ENCODE assay signal across 18 cellular contexts in the genomic region with DNA sequence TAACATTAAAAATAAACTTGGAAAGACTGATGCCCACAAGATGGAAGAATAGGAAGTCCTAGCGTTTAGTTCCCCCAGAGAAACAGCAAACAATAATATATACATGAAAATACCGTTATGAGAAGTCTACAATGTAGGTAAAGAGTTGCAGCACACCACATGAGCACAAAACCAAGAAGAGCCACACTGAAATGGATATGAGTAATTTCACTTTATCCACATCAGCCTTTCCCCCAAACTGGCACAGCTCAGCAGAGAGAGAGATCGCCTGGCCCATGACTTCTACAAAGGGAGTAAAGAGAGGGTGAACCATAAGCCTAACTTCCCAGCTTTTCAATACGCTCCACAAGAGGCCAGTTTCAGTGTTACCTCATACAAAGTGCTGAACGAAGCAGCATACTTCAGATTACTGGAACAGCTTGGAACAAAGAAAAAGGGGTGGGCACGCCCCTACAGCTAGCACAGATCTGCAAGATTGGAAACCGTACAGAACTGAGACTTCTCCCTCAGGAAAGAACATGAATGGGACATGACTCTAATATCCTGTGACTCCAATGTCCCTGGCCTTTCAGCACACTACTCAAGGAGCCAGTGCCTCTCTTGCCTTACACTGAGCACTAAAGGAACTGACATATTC.
DNase-seq lines count a peak whose midpoint lies in the region; ATAC-seq and TF ChIP-seq lines count a peak whose summit lies in the region.
"Had no signal": no experiment of that assay in that cellular context is flagged by ENCODE, and none has a peak within 500 bp of the region (broad histone marks: within the 10 kb centered on the region; RNA-seq: fewer than 3 reads in every experiment).

No MANE protein-coding gene starts in this region.

- peaks cover 6% of the 10 kb centered on the region for H3K4me1 ChIP-seq in CD4-positive, CD25-positive, alpha-beta regulatory T cell (ENCODE audit: control insufficient read depth, insufficient read depth, low read length, poor library complexity, severe bottlenecking)
- H3K4me1 ChIP-seq in heart left ventricle, result peaks cover 0 to 22% (median 0%) of the 10 kb centered on the region in 12 donors
- H3K4me1 ChIP-seq in osteoblast (ENCODE audit: insufficient read depth, low read length), result no peaks in the 10 kb centered on the region
- H3K4me1 ChIP-seq in mucosa of descending colon (ENCODE audit: low read depth), result no peaks in the 10 kb centered on the region
- H3K4me1 ChIP-seq: colonic mucosa, testis had no signal

- H3K27ac ChIP-seq in CD4-positive, CD25-positive, alpha-beta regulatory T cell (ENCODE audit: insufficient read depth, low read length, poor library complexity, severe bottlenecking), result no peak overlapping the region
- H3K27ac ChIP-seq in heart left ventricle, result peak overlapping the region in 1 of 12 donors; percentile 62
- H3K27ac ChIP-seq in osteoblast (ENCODE audit: low read depth, low read length), result no peak overlapping the region
- H3K27ac ChIP-seq: colonic mucosa, HL-60 had no signal

- H3K4me3 ChIP-seq in CD4-positive, CD25-positive, alpha-beta regulatory T cell (ENCODE audit: low read depth, low read length), result no peak overlapping the region
- H3K4me3 ChIP-seq in heart left ventricle, result no peak overlapping the region
- H3K4me3 ChIP-seq in osteoblast (ENCODE audit: insufficient read depth, low read length), result no peak overlapping the region
- no peak overlapping the region for H3K4me3 ChIP-seq in mucosa of descending colon
- H3K4me3 ChIP-seq: colonic mucosa, testis had no signal

- H3K79me2 ChIP-seq in osteoblast (ENCODE audit: insufficient read depth, low read length), result no peaks in the 10 kb centered on the region

- intact Hi-C loops in heart left ventricle (cut with DNase I), result no loop called here
- intact Hi-C loops in mucosa of descending colon (cut with DNase I, micrococcal nuclease), result no loop called here

- peaks cover 45% of the 10 kb centered on the region for H3K36me3 Mint-ChIP-seq in CD4-positive, CD25-positive, alpha-beta regulatory T cell

- peaks cover 0 to 23% (median 5%) of the 10 kb centered on the region in 7 donors for H3K9me3 Mint-ChIP-seq in CD4-positive, CD25-positive, alpha-beta regulatory T cell

- no peaks in the 10 kb centered on the region for H3K27me3 Mint-ChIP-seq in CD4-positive, CD25-positive, alpha-beta regulatory T cell

- ATAC-seq in CD4-positive, CD25-positive, alpha-beta regulatory T cell (ENCODE audit: low read depth in 2 of 2), result no peak
- peak; percentile 24 to 88 (median 72) for ATAC-seq in heart left ventricle
- ATAC-seq in mucosa of descending colon, result no peak
- no peak for ATAC-seq in HG02885 (IDR thresholded peaks at IDR 0.05; ENCODE audit: poor library complexity, unreplicated experiment)

- no peaks in the 10 kb centered on the region for H3K9me3 ChIP-seq in CD4-positive, CD25-positive, alpha-beta regulatory T cell (ENCODE audit: control insufficient read depth in 2 of 2, low read length in 2 of 2)
- H3K9me3 ChIP-seq in heart left ventricle (peaks cover 0 to 18% (median 0%) of the 10 kb centered on the region in 12 donors), osteoblast (ENCODE audit: low read depth, low read length) (no peaks in the 10 kb centered on the region), mucosa of descending colon (peaks cover 12% of the 10 kb centered on the region)
- H3K9me3 ChIP-seq: colonic mucosa, testis had no signal

- 56 to 64% (median 59%) methylated on average over 7 of the region's 7 CpGs for WGBS in heart left ventricle, 4 donors

- H3K36me3 ChIP-seq in CD4-positive, CD25-positive, alpha-beta regulatory T cell (ENCODE audit: control insufficient read depth, insufficient read depth, low read length), result no peaks in the 10 kb centered on the region
- no peaks in the 10 kb centered on the region for H3K36me3 ChIP-seq in heart left ventricle
- no peaks in the 10 kb centered on the region for H3K36me3 ChIP-seq in osteoblast (ENCODE audit: insufficient read depth, low read length)
- no peaks in the 10 kb centered on the region for H3K36me3 ChIP-seq in mucosa of descending colon (ENCODE audit: low read depth)
- H3K36me3 ChIP-seq: colonic mucosa had no signal

- no peaks in the 10 kb centered on the region for H3K27me3 ChIP-seq in CD4-positive, CD25-positive, alpha-beta regulatory T cell (ENCODE audit: control insufficient read depth, insufficient read depth, low read length)
- H3K27me3 ChIP-seq in heart left ventricle, result no peaks in the 10 kb centered on the region
- no peaks in the 10 kb centered on the region for H3K27me3 ChIP-seq in osteoblast (ENCODE audit: insufficient read depth, low read length)
- H3K27me3 ChIP-seq: colonic mucosa, testis had no signal

- no peak overlapping the region for H3K4me2 ChIP-seq in osteoblast (ENCODE audit: insufficient read depth, low read length)

- no peak for DNase-seq in CD4-positive, CD25-positive, alpha-beta regulatory T cell
- DNase-seq in MV-4-11 (lab: John Stamatoyannopoulos, UW) (peak; percentile 77), heart left ventricle (no peak), osteoblast (ENCODE audit: insufficient read length, low spot score, missing footprints) (peak; percentile 29), HCEC 1CT (no peak), mucosa of descending colon (no peak)
- DNase-seq: activated CD8-positive, alpha-beta memory T cell treated with anti-CD3 and anti-CD28 coated beads for 24 hours; activated effector memory CD4-positive, alpha-beta T cell treated with Interleukin-2 at 50 U/mL for 16 hours; colonic mucosa; DMS79; NCI-H1048; NCI-H2107; NCI-H524; SHP77 treated with DMSO at 0.1 percent for 48 hours; testis had no signal

- peak overlapping the region; percentile 58 to 85 (median 84) for H3K27ac Mint-ChIP-seq in CD4-positive, CD25-positive, alpha-beta regulatory T cell

- H3K4me3 Mint-ChIP-seq in CD4-positive, CD25-positive, alpha-beta regulatory T cell, result no peak overlapping the region
- H3K4me3 Mint-ChIP-seq: neural crest cell had no signal

- peaks cover 20 to 43% (median 30%) of the 10 kb centered on the region in 4 donors for H3K4me1 Mint-ChIP-seq in CD4-positive, CD25-positive, alpha-beta regulatory T cell
- H3K4me1 Mint-ChIP-seq: neural crest cell had no signal

- TF ChIP-seq CTCF in heart left ventricle (IDR thresholded peaks at IDR 0.05) (no peak), osteoblast (IDR thresholded peaks at IDR 0.05; ENCODE audit: extremely low read depth, low read depth, low read length) (no peak), mucosa of descending colon (IDR thresholded peaks at IDR 0.05) (no peak)

- no peaks in the 10 kb centered on the region for H4K20me1 ChIP-seq in osteoblast (ENCODE audit: insufficient read depth, low read length)

- H2AFZ ChIP-seq in osteoblast (ENCODE audit: low read length), result no peak overlapping the region

- no peak for TF ChIP-seq POLR2A in heart left ventricle (IDR thresholded peaks at IDR 0.05)

Comparison
In these comparisons a context has a peak if more than half of its experiments do, and no peak if none do; other contexts are left out.
1. ATAC-seq: peak in heart left ventricle (4 of 4); none in CD4-positive, CD25-positive, alpha-beta regulatory T cell (0 of 2), mucosa of descending colon (single experiment) and HG02885 (single experiment).
2. DNase-seq: peak in MV-4-11 (single experiment) and osteoblast (single experiment); none in CD4-positive, CD25-positive, alpha-beta regulatory T cell (0 of 3), heart left ventricle (0 of 5), HCEC 1CT (single experiment) and mucosa of descending colon (0 of 3).